8 cellular contexts compared by ENCODE assay signal in genomic region chr2:183037281-183037659, GRCh38. TPM values are rescaled to one million over a fixed set of nuclear protein-coding genes. Genes with fewer than 3 reads are reported as not detected.
DNase-seq lines count a peak whose midpoint lies in the region; ATAC-seq and TF ChIP-seq lines count a peak whose summit lies in the region.

No MANE protein-coding gene starts in this region.

- H3K4me1 Mint-ChIP-seq in MCF 10A (ENCODE audit: insufficient read depth, unreplicated experiment) = peaks cover 32% of the 10 kb centered on the region

- H3K4me1 ChIP-seq in suprapubic skin = peaks cover 56% of the 10 kb centered on the region

- intact Hi-C loops in MCF 10A (cut with micrococcal nuclease) = no loop called here

- H3K27me3 ChIP-seq in suprapubic skin = no peaks in the 10 kb centered on the region

- no peak for ATAC-seq in GM21423 (IDR thresholded peaks at IDR 0.05; ENCODE audit: unreplicated experiment)
- no peak for ATAC-seq in HG02763 (IDR thresholded peaks at IDR 0.05; ENCODE audit: unreplicated experiment)

- H3K27me3 Mint-ChIP-seq in MCF 10A (ENCODE audit: insufficient read depth, unreplicated experiment) = no peaks in the 10 kb centered on the region

- no peaks in the 10 kb centered on the region for H3K9me3 ChIP-seq in suprapubic skin

- CTCF ChIA-PET in MCF 10A (lab: Yijun Ruan, JAX) = interaction anchor here (1.4 to 1.5 kb wide), 2 partner anchors 14 to 88 kb away, joined by 3 to 4 read pairs; no protein-coding TSS in a partner anchor

- WGBS in suprapubic skin = 3% methylated on average over 4 of the region's 4 CpGs

- TF ChIP-seq POLR2A in suprapubic skin (IDR thresholded peaks at IDR 0.05) = no peak

- no peak for TF ChIP-seq EP300 in suprapubic skin (IDR thresholded peaks at IDR 0.05)

- TF ChIP-seq CTCF in MCF 10A (IDR thresholded peaks at IDR 0.05; ENCODE audit: unreplicated experiment) (no peak), suprapubic skin (IDR thresholded peaks at IDR 0.05) (no peak), GM13976 (IDR thresholded peaks at IDR 0.05; ENCODE audit: borderline replicate concordance, control extremely low read depth, extremely low read depth, insufficient read depth, missing control alignments) (no peak)

- DNase-seq in DMS53 (lab: John Stamatoyannopoulos, UW) (peak; percentile 79), M059J (ENCODE audit: low read depth) (peak; percentile 46), MCF 10A (ENCODE audit: unreplicated experiment) (peak; percentile 57), kidney tubule cell (ENCODE audit: low spot score) (peak; percentile 52), suprapubic skin (ENCODE audit: low spot score in 2 of 2) (no peak), GM13976 (ENCODE audit: low spot score) (no peak)

- H3K9me3 Mint-ChIP-seq in MCF 10A (ENCODE audit: unreplicated experiment) = no peaks in the 10 kb centered on the region

- in situ Hi-C loops in GM13976 (cut with MboI; ENCODE audit: low sequenced_read_pairs, unreplicated experiment) = no loop called here

- peak overlapping the region; percentile 88 for H3K4me3 ChIP-seq in suprapubic skin

- peak overlapping the region; percentile 98 for H3K27ac ChIP-seq in suprapubic skin

- peak overlapping the region; percentile 96 for H3K4me3 Mint-ChIP-seq in MCF 10A (ENCODE audit: unreplicated experiment)

- peak overlapping the region; percentile 57 for H3K27ac Mint-ChIP-seq in MCF 10A (ENCODE audit: low read depth, unreplicated experiment)

- H3K36me3 ChIP-seq in suprapubic skin = no peaks in the 10 kb centered on the region

- POLR2A ChIA-PET in MCF 10A (lab: Yijun Ruan, JAX) = interaction anchor here (0.6 to 4.2 kb wide), 13 partner anchors 12 to 190 kb away, joined by 3 to 58 read pairs (median 5); partner anchors contain the start of genes DUSP19 and NUP35

- H3K36me3 Mint-ChIP-seq in MCF 10A (ENCODE audit: insufficient read depth, unreplicated experiment) = no peaks in the 10 kb centered on the region

- BruUV-seq in MCF 10A (replicated peaks; lab: Mats Ljungman, UMichigan) = no TSS peak

RNA-seq across cellular contexts. Expression of gene NCKAP1, which starts 1.0 kb away (rescaled TPM):
- total RNA-seq in M059J (2014; rRNA removed; shearing (Covaris generic)) = 68.7 and 124 TPM in 2 replicates
- 160 and 187 TPM in 2 replicates for total RNA-seq in MCF 10A (2022)
- total RNA-seq in suprapubic skin = 100 to 1,000 TPM in 3 of 4 donors, 10 to 100 TPM in 1; 94.5 to 146 (median 116) TPM

RNA-seq across cellular contexts. Expression of gene DUSP19, which starts 41.3 kb away (rescaled TPM):
- total RNA-seq in M059J (2014; rRNA removed; shearing (Covaris generic)) = 0.98 and 2.4 TPM in 2 replicates
- total RNA-seq in MCF 10A (2022) = 0.84 and 1.0 TPM in 2 replicates
- 1 to 10 TPM; 1.3 to 3.8 (median 2.0) TPM for total RNA-seq in suprapubic skin

Comparison
In these comparisons a context has a peak if more than half of its experiments do, and no peak if none do; other contexts are left out.
1. DNase-seq: peak in DMS53 (single experiment), M059J (single experiment), MCF 10A (single experiment) and kidney tubule cell (single experiment); none in suprapubic skin (0 of 2) and GM13976 (single experiment).